ENCODE assay signal across 17 cellular contexts in the genomic region with DNA sequence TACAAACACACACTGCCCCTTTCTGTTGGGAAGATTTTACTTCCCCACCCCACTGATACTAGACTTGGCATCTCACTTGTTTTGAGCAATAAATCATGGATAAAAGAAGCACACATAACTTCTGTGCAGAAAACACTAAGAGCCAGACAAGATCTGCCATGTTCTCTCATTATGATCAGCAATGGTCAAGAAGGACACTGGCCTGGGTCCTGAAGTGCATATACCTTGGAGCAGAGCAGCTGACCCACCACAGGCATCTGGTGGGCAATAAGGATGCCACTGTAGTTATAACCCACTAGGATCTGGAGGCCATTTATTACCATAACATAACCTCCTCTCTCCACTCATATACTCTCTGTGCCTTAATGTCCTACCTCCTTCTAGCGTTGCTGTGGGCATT.
"Had no signal": no experiment of that assay in that cellular context is flagged by ENCODE, and none has a peak within 500 bp of the region (broad histone marks: within the 10 kb centered on the region; RNA-seq: fewer than 3 reads in every experiment).

No MANE protein-coding gene starts in this region.

- H3K4me3 ChIP-seq: MG63 had no signal

- H3K9me3 ChIP-seq: MG63 had no signal

- H3K36me3 ChIP-seq: MG63 had no signal

- ATAC-seq: Panc1 had no signal

- H3K27ac ChIP-seq: HL-60, RWPE1 had no signal

- DNase-seq: Karpas-422, KG1, MG63, NCI-H1092, NCI-H187, NCI-H2029, NCI-H2081 treated with DMSO at 0.1 percent for 48 hours, NCI-H2171, NCI-H226, NCI-H446, NCI-H510A, NCI-H69, NCI-H774, SHP77 had no signal

- H3K27me3 ChIP-seq: MG63 had no signal
